ENCODE assay signal across 1 cellular context in the genomic region with DNA sequence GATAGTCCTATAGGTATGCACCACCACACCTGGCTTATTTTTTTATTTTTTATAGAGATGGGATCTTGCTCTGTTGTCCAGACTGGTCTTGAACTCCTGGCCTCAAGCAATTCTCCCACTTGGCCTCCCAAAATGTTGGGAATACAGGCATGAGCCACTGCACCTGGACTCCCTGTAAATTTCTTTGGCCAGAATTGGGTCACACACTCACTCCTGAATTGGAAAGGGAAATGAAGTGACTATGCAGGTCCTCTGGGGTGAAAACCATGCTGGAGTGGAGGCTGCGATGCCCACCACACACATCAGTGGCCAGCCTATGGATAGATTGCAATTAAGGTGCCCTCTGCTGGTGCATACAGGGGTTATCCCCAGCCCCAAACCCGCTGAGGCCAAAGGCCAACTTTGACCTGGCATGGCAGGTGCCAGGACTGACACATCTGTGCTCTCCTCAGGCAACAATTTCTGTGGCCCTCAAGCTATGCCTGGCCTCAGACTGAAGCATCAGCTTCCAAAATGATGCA.
TF ChIP-seq lines count a peak whose summit lies in the region.

No MANE protein-coding gene starts in this region.

TF ChIP-seq in GM23338, 12 proteins besides CTCF, POLR2A, EP300 and RAD21 (continued from another document):
- TF ChIP-seq, protein P1, sequence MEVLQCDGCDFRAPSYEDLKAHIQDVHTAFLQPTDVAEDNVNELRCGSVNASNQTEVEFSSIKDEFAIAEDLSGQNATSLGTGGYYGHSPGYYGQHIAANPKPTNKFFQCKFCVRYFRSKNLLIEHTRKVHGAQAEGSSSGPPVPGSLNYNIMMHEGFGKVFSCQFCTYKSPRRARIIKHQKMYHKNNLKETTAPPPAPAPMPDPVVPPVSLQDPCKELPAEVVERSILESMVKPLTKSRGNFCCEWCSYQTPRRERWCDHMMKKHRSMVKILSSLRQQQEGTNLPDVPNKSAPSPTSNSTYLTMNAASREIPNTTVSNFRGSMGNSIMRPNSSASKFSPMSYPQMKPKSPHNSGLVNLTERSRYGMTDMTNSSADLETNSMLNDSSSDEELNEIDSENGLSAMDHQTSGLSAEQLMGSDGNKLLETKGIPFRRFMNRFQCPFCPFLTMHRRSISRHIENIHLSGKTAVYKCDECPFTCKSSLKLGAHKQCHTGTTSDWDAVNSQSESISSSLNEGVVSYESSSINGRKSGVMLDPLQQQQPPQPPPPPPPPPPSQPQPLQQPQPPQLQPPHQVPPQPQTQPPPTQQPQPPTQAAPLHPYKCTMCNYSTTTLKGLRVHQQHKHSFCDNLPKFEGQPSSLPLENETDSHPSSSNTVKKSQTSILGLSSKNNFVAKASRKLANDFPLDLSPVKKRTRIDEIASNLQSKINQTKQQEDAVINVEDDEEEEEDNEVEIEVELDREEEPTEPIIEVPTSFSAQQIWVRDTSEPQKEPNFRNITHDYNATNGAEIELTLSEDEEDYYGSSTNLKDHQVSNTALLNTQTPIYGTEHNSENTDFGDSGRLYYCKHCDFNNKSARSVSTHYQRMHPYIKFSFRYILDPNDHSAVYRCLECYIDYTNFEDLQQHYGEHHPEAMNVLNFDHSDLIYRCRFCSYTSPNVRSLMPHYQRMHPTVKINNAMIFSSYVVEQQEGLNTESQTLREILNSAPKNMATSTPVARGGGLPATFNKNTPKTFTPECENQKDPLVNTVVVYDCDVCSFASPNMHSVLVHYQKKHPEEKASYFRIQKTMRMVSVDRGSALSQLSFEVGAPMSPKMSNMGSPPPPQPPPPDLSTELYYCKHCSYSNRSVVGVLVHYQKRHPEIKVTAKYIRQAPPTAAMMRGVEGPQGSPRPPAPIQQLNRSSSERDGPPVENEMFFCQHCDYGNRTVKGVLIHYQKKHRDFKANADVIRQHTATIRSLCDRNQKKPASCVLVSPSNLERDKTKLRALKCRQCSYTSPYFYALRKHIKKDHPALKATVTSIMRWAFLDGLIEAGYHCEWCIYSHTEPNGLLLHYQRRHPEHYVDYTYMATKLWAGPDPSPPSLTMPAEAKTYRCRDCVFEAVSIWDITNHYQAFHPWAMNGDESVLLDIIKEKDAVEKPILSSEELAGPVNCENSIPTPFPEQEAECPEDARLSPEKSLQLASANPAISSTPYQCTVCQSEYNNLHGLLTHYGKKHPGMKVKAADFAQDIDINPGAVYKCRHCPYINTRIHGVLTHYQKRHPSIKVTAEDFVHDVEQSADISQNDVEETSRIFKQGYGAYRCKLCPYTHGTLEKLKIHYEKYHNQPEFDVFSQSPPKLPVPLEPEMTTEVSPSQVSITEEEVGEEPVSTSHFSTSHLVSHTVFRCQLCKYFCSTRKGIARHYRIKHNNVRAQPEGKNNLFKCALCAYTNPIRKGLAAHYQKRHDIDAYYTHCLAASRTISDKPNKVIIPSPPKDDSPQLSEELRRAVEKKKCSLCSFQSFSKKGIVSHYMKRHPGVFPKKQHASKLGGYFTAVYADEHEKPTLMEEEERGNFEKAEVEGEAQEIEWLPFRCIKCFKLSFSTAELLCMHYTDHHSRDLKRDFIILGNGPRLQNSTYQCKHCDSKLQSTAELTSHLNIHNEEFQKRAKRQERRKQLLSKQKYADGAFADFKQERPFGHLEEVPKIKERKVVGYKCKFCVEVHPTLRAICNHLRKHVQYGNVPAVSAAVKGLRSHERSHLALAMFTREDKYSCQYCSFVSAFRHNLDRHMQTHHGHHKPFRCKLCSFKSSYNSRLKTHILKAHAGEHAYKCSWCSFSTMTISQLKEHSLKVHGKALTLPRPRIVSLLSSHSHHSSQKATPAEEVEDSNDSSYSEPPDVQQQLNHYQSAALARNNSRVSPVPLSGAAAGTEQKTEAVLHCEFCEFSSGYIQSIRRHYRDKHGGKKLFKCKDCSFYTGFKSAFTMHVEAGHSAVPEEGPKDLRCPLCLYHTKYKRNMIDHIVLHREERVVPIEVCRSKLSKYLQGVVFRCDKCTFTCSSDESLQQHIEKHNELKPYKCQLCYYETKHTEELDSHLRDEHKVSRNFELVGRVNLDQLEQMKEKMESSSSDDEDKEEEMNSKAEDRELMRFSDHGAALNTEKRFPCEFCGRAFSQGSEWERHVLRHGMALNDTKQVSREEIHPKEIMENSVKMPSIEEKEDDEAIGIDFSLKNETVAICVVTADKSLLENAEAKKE (CRISPR knock-in tag; IDR thresholded peaks at IDR 0.05): no peak
